1 cellular context compared by ENCODE assay signal in the genomic region with DNA sequence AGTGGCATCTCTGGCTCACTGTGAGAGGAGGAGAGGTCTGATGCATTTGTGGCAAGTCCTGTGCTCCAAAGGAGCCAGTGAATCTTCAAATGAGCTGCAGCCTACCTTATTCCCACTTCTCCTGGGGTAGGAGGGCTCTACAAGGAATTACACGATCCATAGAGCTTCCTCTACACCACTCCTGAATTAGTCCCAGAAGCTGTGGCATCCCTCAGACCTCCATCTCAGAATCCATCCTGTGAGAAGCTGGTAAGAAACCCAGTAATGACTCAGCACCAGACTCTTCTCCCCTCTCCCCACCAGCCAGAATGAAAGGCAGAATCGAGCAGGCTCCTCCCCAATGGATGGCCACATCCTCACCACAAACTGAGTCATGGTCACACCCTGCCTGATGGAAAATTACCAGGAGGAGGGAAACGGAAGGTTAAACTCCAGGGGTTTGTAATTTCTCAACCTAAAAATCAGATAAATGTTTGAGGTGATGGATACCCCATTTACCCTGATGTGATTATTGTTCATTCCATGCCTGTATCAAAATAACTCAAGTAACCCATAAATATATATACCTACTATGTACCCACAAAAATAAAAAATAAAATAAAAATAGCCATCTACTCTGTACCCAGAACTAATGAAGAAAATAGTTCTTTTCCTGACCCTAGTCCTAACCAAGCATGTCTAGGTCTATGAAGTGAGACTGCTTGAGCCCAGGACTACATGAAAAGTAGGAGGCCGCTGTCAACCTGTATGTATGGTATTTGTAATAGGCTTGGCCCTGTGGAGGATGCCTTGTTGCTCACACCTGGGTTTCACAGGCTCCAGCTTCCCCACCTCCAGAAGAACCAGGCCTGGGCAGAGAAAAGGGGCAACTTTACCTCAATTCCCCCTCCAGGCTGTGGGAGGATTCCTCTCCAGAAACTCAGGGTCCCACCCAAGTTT.
TF ChIP-seq lines count a peak whose summit lies in the region.

No MANE protein-coding gene starts in this region.

TF ChIP-seq in GM23338, 12 proteins besides CTCF, POLR2A, EP300 and RAD21 (continued from another document):
- TF ChIP-seq, protein P1, sequence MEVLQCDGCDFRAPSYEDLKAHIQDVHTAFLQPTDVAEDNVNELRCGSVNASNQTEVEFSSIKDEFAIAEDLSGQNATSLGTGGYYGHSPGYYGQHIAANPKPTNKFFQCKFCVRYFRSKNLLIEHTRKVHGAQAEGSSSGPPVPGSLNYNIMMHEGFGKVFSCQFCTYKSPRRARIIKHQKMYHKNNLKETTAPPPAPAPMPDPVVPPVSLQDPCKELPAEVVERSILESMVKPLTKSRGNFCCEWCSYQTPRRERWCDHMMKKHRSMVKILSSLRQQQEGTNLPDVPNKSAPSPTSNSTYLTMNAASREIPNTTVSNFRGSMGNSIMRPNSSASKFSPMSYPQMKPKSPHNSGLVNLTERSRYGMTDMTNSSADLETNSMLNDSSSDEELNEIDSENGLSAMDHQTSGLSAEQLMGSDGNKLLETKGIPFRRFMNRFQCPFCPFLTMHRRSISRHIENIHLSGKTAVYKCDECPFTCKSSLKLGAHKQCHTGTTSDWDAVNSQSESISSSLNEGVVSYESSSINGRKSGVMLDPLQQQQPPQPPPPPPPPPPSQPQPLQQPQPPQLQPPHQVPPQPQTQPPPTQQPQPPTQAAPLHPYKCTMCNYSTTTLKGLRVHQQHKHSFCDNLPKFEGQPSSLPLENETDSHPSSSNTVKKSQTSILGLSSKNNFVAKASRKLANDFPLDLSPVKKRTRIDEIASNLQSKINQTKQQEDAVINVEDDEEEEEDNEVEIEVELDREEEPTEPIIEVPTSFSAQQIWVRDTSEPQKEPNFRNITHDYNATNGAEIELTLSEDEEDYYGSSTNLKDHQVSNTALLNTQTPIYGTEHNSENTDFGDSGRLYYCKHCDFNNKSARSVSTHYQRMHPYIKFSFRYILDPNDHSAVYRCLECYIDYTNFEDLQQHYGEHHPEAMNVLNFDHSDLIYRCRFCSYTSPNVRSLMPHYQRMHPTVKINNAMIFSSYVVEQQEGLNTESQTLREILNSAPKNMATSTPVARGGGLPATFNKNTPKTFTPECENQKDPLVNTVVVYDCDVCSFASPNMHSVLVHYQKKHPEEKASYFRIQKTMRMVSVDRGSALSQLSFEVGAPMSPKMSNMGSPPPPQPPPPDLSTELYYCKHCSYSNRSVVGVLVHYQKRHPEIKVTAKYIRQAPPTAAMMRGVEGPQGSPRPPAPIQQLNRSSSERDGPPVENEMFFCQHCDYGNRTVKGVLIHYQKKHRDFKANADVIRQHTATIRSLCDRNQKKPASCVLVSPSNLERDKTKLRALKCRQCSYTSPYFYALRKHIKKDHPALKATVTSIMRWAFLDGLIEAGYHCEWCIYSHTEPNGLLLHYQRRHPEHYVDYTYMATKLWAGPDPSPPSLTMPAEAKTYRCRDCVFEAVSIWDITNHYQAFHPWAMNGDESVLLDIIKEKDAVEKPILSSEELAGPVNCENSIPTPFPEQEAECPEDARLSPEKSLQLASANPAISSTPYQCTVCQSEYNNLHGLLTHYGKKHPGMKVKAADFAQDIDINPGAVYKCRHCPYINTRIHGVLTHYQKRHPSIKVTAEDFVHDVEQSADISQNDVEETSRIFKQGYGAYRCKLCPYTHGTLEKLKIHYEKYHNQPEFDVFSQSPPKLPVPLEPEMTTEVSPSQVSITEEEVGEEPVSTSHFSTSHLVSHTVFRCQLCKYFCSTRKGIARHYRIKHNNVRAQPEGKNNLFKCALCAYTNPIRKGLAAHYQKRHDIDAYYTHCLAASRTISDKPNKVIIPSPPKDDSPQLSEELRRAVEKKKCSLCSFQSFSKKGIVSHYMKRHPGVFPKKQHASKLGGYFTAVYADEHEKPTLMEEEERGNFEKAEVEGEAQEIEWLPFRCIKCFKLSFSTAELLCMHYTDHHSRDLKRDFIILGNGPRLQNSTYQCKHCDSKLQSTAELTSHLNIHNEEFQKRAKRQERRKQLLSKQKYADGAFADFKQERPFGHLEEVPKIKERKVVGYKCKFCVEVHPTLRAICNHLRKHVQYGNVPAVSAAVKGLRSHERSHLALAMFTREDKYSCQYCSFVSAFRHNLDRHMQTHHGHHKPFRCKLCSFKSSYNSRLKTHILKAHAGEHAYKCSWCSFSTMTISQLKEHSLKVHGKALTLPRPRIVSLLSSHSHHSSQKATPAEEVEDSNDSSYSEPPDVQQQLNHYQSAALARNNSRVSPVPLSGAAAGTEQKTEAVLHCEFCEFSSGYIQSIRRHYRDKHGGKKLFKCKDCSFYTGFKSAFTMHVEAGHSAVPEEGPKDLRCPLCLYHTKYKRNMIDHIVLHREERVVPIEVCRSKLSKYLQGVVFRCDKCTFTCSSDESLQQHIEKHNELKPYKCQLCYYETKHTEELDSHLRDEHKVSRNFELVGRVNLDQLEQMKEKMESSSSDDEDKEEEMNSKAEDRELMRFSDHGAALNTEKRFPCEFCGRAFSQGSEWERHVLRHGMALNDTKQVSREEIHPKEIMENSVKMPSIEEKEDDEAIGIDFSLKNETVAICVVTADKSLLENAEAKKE (CRISPR knock-in tag; IDR thresholded peaks at IDR 0.05) = no peak
- TF ChIP-seq POLR2AphosphoS5 (IDR thresholded peaks at IDR 0.05; ENCODE audit: low read depth) (no peak), EZH2phosphoT487 (IDR thresholded peaks at IDR 0.05; ENCODE audit: unreplicated experiment) (no peak), JUNB (IDR thresholded peaks at IDR 0.05; ENCODE audit: unreplicated experiment) (no peak), ZNF114 (CRISPR knock-in tag; IDR thresholded peaks at IDR 0.05) (no peak), STAT1 (IDR thresholded peaks at IDR 0.05; ENCODE audit: unreplicated experiment) (no peak), EZH2 (IDR thresholded peaks at IDR 0.05; ENCODE audit: low read depth, unreplicated experiment) (no peak)
- TF ChIP-seq, protein P2, sequence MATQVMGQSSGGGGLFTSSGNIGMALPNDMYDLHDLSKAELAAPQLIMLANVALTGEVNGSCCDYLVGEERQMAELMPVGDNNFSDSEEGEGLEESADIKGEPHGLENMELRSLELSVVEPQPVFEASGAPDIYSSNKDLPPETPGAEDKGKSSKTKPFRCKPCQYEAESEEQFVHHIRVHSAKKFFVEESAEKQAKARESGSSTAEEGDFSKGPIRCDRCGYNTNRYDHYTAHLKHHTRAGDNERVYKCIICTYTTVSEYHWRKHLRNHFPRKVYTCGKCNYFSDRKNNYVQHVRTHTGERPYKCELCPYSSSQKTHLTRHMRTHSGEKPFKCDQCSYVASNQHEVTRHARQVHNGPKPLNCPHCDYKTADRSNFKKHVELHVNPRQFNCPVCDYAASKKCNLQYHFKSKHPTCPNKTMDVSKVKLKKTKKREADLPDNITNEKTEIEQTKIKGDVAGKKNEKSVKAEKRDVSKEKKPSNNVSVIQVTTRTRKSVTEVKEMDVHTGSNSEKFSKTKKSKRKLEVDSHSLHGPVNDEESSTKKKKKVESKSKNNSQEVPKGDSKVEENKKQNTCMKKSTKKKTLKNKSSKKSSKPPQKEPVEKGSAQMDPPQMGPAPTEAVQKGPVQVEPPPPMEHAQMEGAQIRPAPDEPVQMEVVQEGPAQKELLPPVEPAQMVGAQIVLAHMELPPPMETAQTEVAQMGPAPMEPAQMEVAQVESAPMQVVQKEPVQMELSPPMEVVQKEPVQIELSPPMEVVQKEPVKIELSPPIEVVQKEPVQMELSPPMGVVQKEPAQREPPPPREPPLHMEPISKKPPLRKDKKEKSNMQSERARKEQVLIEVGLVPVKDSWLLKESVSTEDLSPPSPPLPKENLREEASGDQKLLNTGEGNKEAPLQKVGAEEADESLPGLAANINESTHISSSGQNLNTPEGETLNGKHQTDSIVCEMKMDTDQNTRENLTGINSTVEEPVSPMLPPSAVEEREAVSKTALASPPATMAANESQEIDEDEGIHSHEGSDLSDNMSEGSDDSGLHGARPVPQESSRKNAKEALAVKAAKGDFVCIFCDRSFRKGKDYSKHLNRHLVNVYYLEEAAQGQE (IDR thresholded peaks at IDR 0.05; ENCODE audit: unreplicated experiment) = no peak
TF ChIP-seq in GM23338: peak in this region for 0.
